Comparison of ENCODE assay signal across 8 cellular contexts in the genomic region with DNA sequence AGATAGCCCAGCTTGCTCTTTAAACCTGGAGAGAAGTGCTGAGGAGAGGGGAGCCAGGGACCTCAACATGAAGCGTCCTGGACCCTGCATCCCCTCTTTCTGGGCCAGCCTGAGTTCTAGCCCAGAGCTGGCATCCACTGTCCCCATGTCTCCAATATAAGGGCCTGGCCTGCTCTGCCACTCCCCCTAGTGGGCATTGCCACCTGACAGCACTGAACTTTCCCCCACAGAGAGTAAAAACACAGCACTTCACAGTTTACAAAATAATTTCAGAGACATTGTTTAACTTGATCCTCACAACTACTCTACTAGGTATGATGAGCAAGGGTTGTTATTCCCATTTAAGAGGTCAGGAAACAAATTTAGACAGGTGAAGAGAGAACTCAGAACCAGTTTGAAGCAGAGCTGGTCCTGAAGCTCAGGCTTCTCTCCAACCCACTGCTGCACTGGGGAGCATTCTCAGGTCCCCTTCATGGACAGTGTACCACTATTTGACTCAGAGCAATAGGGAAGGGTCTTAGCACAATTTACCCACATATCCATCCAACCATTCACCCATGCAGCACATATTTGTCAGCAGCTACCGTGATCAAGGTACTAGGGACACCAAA.
DNase-seq lines count a peak whose midpoint lies in the region; ATAC-seq and TF ChIP-seq lines count a peak whose summit lies in the region.

No MANE protein-coding gene starts in this region.

- TF ChIP-seq EP300 in suprapubic skin (IDR thresholded peaks at IDR 0.05), result no peak

- peak overlapping the region; percentile 79 for H3K56ac ChIP-seq in mesendoderm (ENCODE audit: low read length)

- no peaks in the 10 kb centered on the region for H3K9me3 ChIP-seq in colonic mucosa
- H3K9me3 ChIP-seq in suprapubic skin, result no peaks in the 10 kb centered on the region

- peak overlapping the region; percentile 60 for H3K4ac ChIP-seq in mesendoderm (ENCODE audit: low read depth, low read length)

- peak; percentile 50 for TF ChIP-seq CTCF in colonic mucosa (IDR thresholded peaks at IDR 0.05)
- peak in 1 of 2 donors; percentile 48 for TF ChIP-seq CTCF in suprapubic skin (IDR thresholded peaks at IDR 0.05)

- intact Hi-C loops in colonic mucosa (cut with DNase I), result no loop called here

- H3K36me3 ChIP-seq in colonic mucosa (no peaks in the 10 kb centered on the region), mesendoderm (ENCODE audit: control insufficient read depth, insufficient read depth, low read length) (no peaks in the 10 kb centered on the region), suprapubic skin (no peaks in the 10 kb centered on the region)

- peak overlapping the region; percentile 78 for H2BK5ac ChIP-seq in mesendoderm (ENCODE audit: low read length)

- H3K9ac ChIP-seq in colonic mucosa (ENCODE audit: low read depth in 2 of 2, low read length in 2 of 2) (no peak overlapping the region), mesendoderm (ENCODE audit: low read length) (peak overlapping the region; percentile 30)

- H2BK15ac ChIP-seq in mesendoderm (replicated peaks; ENCODE audit: low read depth), result no peak overlapping the region

- H2AK5ac ChIP-seq in mesendoderm (ENCODE audit: low read length), result no peak overlapping the region

- no peak overlapping the region for H3K27ac ChIP-seq in colonic mucosa
- peak overlapping the region; percentile 80 for H3K27ac ChIP-seq in mesendoderm (ENCODE audit: low read depth, low read length)
- H3K27ac ChIP-seq in suprapubic skin, result no peak overlapping the region

- H2BK120ac ChIP-seq in mesendoderm (ENCODE audit: low read depth, low read length), result no peak overlapping the region

- ATAC-seq in HG02759 (IDR thresholded peaks at IDR 0.05; ENCODE audit: unreplicated experiment), result peak; percentile 77
- no peak for ATAC-seq in HG03196 (IDR thresholded peaks at IDR 0.05; ENCODE audit: unreplicated experiment)

- no peaks in the 10 kb centered on the region for H3K27me3 ChIP-seq in colonic mucosa
- no peaks in the 10 kb centered on the region for H3K27me3 ChIP-seq in mesendoderm (ENCODE audit: insufficient read depth, low read length, poor library complexity)
- peaks cover 16% of the 10 kb centered on the region for H3K27me3 ChIP-seq in suprapubic skin

- H3K79me2 ChIP-seq in mesendoderm (ENCODE audit: control insufficient read depth, insufficient read depth, low read length), result no peaks in the 10 kb centered on the region

- H3K4me3 ChIP-seq in colonic mucosa (no peak overlapping the region), mesendoderm (ENCODE audit: low read length) (no peak overlapping the region), suprapubic skin (no peak overlapping the region)

- H3K79me1 ChIP-seq in mesendoderm (ENCODE audit: low read length), result no peaks in the 10 kb centered on the region

- no CpG with 5 or more reads among the region's 2 CpGs for WGBS in mesendoderm (ENCODE audit: extremely low coverage, insufficient coverage, low lambda C conversion rate)
- WGBS in suprapubic skin, result 67% methylated on average over 2 of the region's 2 CpGs

- no peak overlapping the region for H3K23ac ChIP-seq in mesendoderm (ENCODE audit: low read length)

- no peak overlapping the region for H3K4me2 ChIP-seq in mesendoderm (ENCODE audit: low read length)

- H3K4me1 ChIP-seq in colonic mucosa, result no peaks in the 10 kb centered on the region
- peaks cover 4% of the 10 kb centered on the region for H3K4me1 ChIP-seq in mesendoderm (ENCODE audit: control insufficient read depth, low read depth, low read length)
- no peaks in the 10 kb centered on the region for H3K4me1 ChIP-seq in suprapubic skin

- no peak for TF ChIP-seq POLR2A in suprapubic skin (IDR thresholded peaks at IDR 0.05)

- H3K18ac ChIP-seq in mesendoderm (ENCODE audit: low read length), result peak overlapping the region; percentile 65

- no peak overlapping the region for H4K8ac ChIP-seq in mesendoderm (ENCODE audit: low read depth, low read length)

- H4K5ac ChIP-seq in mesendoderm (ENCODE audit: low read length), result no peak overlapping the region

- peak; percentile 19 to 20 for DNase-seq in activated T-cell treated with anti-CD3 and anti-CD28 coated beads, Interleukin-2, amount 50 U/mL, for 48 hours
- no peak for DNase-seq in activated T-cell treated with anti-CD3 and anti-CD28 coated beads, Interleukin-2, amount 50 U/mL, for 1 hour
- DNase-seq in NCI-H748 (lab: John Stamatoyannopoulos, UW; ENCODE audit: unreplicated experiment), result peak; percentile 66
- peak; percentile 49 for DNase-seq in colonic mucosa
- peak; percentile 68 for DNase-seq in mesendoderm
- no peak for DNase-seq in suprapubic skin (ENCODE audit: low spot score in 2 of 2)

Comparison
In these comparisons a context has a peak if more than half of its experiments do, and no peak if none do; other contexts are left out.
1. DNase-seq: peak in activated T-cell treated with anti-CD3 and anti-CD28 coated beads, Interleukin-2, amount 50 U/mL, for 48 hours (2 of 2), NCI-H748 (single experiment), colonic mucosa (single experiment) and mesendoderm (single experiment); none in activated T-cell treated with anti-CD3 and anti-CD28 coated beads, Interleukin-2, amount 50 U/mL, for 1 hour (single experiment) and suprapubic skin (0 of 2).